In the genomic region with DNA sequence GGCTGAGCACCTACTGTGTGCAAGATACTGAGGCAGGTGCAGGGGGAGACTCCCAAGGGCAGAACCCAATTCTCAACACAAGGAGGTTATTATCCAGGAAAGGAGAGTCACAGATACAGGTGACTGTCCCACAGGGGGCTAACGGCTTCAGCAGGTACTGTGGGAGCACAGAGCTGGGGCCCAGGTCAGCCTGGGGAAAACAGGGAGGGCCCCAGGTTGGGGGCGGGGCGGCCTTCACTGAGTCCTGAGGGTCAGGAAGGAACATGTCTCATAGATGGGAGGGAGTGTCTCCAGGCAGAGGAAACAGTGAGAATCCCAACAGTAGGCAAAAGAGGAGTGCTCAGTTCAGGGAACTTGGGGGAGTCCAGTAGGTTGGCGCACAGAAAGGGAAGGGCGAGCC, we compare ENCODE assay signal across 24 cellular contexts.
"Had no signal": no experiment of that assay in that cellular context is flagged by ENCODE, and none has a peak within 500 bp of the region (broad histone marks: within the 10 kb centered on the region; RNA-seq: fewer than 3 reads in every experiment).

No MANE protein-coding gene starts in this region.

- DNase-seq: activated CD4-positive, alpha-beta memory T cell treated with anti-CD3 and anti-CD28 coated beads for 36 hours; activated CD4-positive, alpha-beta T cell treated with anti-CD3 and anti-CD28 coated beads for 36 hours; activated CD4-positive, alpha-beta T cell treated with anti-CD3 and anti-CD28 coated beads, Interleukin-2, amount 10 ng/mL, durations not matched to agents 24 days and 14 days; activated CD4-positive, CD25-positive, alpha-beta regulatory T cell; activated CD4-positive, CD25-positive, alpha-beta regulatory T cell treated with anti-CD3 and anti-CD28 coated beads, Interleukin-2, amount 50 U/mL, for 72 hours; activated CD8-positive, alpha-beta T cell treated with anti-CD3 and anti-CD28 coated beads, Interleukin-2, amount 10 ng/mL, durations not matched to agents 7 days and 5 days; activated effector memory CD4-positive, alpha-beta T cell treated with Interleukin-2 at 50 U/mL for 16 hours; activated gamma-delta T cell treated with Interleukin-2 at 50 U/mL for 16 hours; activated naive CD4-positive, alpha-beta T cell treated with anti-CD3 and anti-CD28 coated beads, Interleukin-2, amount 50 U/mL, for 16 hours; activated naive CD4-positive, alpha-beta T cell treated with Interleukin-2 at 50 U/mL for 16 hours; activated T-cell treated with anti-CD3 and anti-CD28 coated beads, Interleukin-2, amount 50 U/mL, for 4 hours; amniotic stem cell; anterior cingulate cortex; brain microvascular endothelial cell; caudate nucleus; effector CD8-positive, alpha-beta T cell; erythroblast; foreskin keratinocyte; gastrocnemius medialis; glutamatergic neuron; T-helper 2 cell had no signal

- ATAC-seq: activated CD4-positive, alpha-beta T cell treated with anti-CD3 and anti-CD28 coated beads for 36 hours; activated CD8-positive, alpha-beta memory T cell treated with anti-CD3 and anti-CD28 coated beads, Interleukin-2, amount 10 ng/mL, durations not matched to agents 7 days and 5 days; activated CD8-positive, alpha-beta T cell treated with anti-CD3 and anti-CD28 coated beads, Interleukin-2, amount 10 ng/mL, durations not matched to agents 7 days and 5 days; activated T-cell treated with anti-CD3 and anti-CD28 coated beads, Interleukin-2, amount 50 U/mL, for 4 hours; activated T-helper 17 cell treated with anti-CD3 and anti-CD28 coated beads, Interleukin-2, amount 50 U/mL, for 72 hours; foreskin keratinocyte; gastrocnemius medialis had no signal

- H3K36me3 Mint-ChIP-seq: activated CD4-positive, alpha-beta memory T cell treated with anti-CD3 and anti-CD28 coated beads for 36 hours; activated CD8-positive, alpha-beta memory T cell treated with anti-CD3 and anti-CD28 coated beads, Interleukin-2, amount 10 ng/mL, durations not matched to agents 7 days and 5 days; activated naive CD8-positive, alpha-beta T cell had no signal

- H3K4me1 Mint-ChIP-seq: activated CD4-positive, alpha-beta T cell treated with anti-CD3 and anti-CD28 coated beads for 36 hours; activated CD4-positive, alpha-beta T cell treated with anti-CD3 and anti-CD28 coated beads, Interleukin-2, amount 10 ng/mL, durations not matched to agents 24 days and 14 days; activated CD8-positive, alpha-beta memory T cell treated with anti-CD3 and anti-CD28 coated beads, Interleukin-2, amount 10 ng/mL, durations not matched to agents 7 days and 5 days; activated T-helper 17 cell treated with anti-CD3 and anti-CD28 coated beads, Interleukin-2, amount 50 U/mL, for 72 hours had no signal

- H3K4me3 Mint-ChIP-seq: activated CD4-positive, alpha-beta memory T cell treated with anti-CD3 and anti-CD28 coated beads for 36 hours; activated CD4-positive, alpha-beta T cell treated with anti-CD3 and anti-CD28 coated beads for 36 hours; activated CD4-positive, alpha-beta T cell treated with anti-CD3 and anti-CD28 coated beads, Interleukin-2, amount 10 ng/mL, durations not matched to agents 24 days and 14 days; activated CD8-positive, alpha-beta memory T cell treated with anti-CD3 and anti-CD28 coated beads, Interleukin-2, amount 10 ng/mL, durations not matched to agents 7 days and 5 days; activated CD8-positive, alpha-beta T cell treated with anti-CD3 and anti-CD28 coated beads, Interleukin-2, amount 10 ng/mL, durations not matched to agents 7 days and 5 days; activated naive CD8-positive, alpha-beta T cell; activated T-cell treated with anti-CD3 and anti-CD28 coated beads, Interleukin-2, amount 50 U/mL, for 4 hours; activated T-helper 17 cell treated with anti-CD3 and anti-CD28 coated beads, Interleukin-2, amount 50 U/mL, for 72 hours had no signal

- H3K27me3 Mint-ChIP-seq: activated CD4-positive, alpha-beta memory T cell treated with anti-CD3 and anti-CD28 coated beads for 36 hours had no signal

- H3K9me3 Mint-ChIP-seq: activated CD4-positive, alpha-beta memory T cell treated with anti-CD3 and anti-CD28 coated beads for 36 hours; activated CD4-positive, alpha-beta T cell treated with anti-CD3 and anti-CD28 coated beads, Interleukin-2, amount 10 ng/mL, durations not matched to agents 24 days and 14 days; activated T-cell treated with anti-CD3 and anti-CD28 coated beads, Interleukin-2, amount 50 U/mL, for 4 hours; activated T-helper 17 cell treated with anti-CD3 and anti-CD28 coated beads, Interleukin-2, amount 50 U/mL, for 72 hours had no signal

- H3K27ac Mint-ChIP-seq: activated CD4-positive, alpha-beta memory T cell treated with anti-CD3 and anti-CD28 coated beads for 36 hours; activated CD4-positive, alpha-beta T cell treated with anti-CD3 and anti-CD28 coated beads for 36 hours; activated CD4-positive, alpha-beta T cell treated with anti-CD3 and anti-CD28 coated beads, Interleukin-2, amount 10 ng/mL, durations not matched to agents 24 days and 14 days; activated CD8-positive, alpha-beta memory T cell treated with anti-CD3 and anti-CD28 coated beads, Interleukin-2, amount 10 ng/mL, durations not matched to agents 7 days and 5 days; activated CD8-positive, alpha-beta T cell treated with anti-CD3 and anti-CD28 coated beads, Interleukin-2, amount 10 ng/mL, durations not matched to agents 7 days and 5 days; activated naive CD8-positive, alpha-beta T cell; activated T-helper 17 cell treated with anti-CD3 and anti-CD28 coated beads, Interleukin-2, amount 50 U/mL, for 72 hours had no signal
